ENCODE assay signal across 24 cellular contexts in genomic region chr3:20051123-20051806, GRCh38. TPM values are rescaled to one million over a fixed set of nuclear protein-coding genes. Genes with fewer than 3 reads are reported as not detected.
DNase-seq lines count a peak whose midpoint lies in the region; ATAC-seq, FAIRE-seq and TF ChIP-seq lines count a peak whose summit lies in the region.
"Had no signal": no experiment of that assay in that cellular context is flagged by ENCODE, and none has a peak within 500 bp of the region (broad histone marks: within the 10 kb centered on the region; RNA-seq: fewer than 3 reads in every experiment).

No MANE protein-coding gene starts in this region.

- peaks cover 67% of the 10 kb centered on the region for H3K4me1 Mint-ChIP-seq in stimulated activated naive CD8-positive, alpha-beta T cell treated with anti-CD3 and anti-CD28 coated beads, Interleukin-15, Interleukin-2, amounts not matched to agents 100 ng/mL and 50 ng/mL, for 24 hours (ENCODE audit: low read depth)
- H3K4me1 Mint-ChIP-seq in stimulated activated naive CD8-positive, alpha-beta T cell treated with anti-CD3 and anti-CD28 coated beads, Interleukin-15, amount 100 ng/mL, for 72 hours = peaks cover 66% of the 10 kb centered on the region
- H3K4me1 Mint-ChIP-seq in memory B cell = peaks cover 31% of the 10 kb centered on the region
- H3K4me1 Mint-ChIP-seq in T-helper 2 cell treated with Interferon-gamma antibody and Interleukin-4, amounts not matched to agents 5 μg/mL and 100 μg/mL, for 36 hours (ENCODE audit: low read depth) = peaks cover 37% of the 10 kb centered on the region
- H3K4me1 Mint-ChIP-seq: GM23338 had no signal

- TF ChIP-seq POLR2A in K562 (conservative IDR thresholded peaks at IDR 0.05) = no peak

- no peaks in the 10 kb centered on the region for H3K36me3 ChIP-seq in K562 (ENCODE audit: control insufficient read depth, insufficient read depth, low read length)
- H3K36me3 ChIP-seq: colonic mucosa, sigmoid colon had no signal

- intact Hi-C loops in K562 (cut with micrococcal nuclease) = no loop called here

- WGBS in K562 (ENCODE audit: insufficient coverage, low coverage, missing lambda C conversion rate) = 41% methylated on average over 4 of the region's 4 CpGs

- no peak for ATAC-seq in stimulated activated naive CD8-positive, alpha-beta T cell treated with anti-CD3 and anti-CD28 coated beads, Interleukin-15, amount 100 ng/mL, for 72 hours
- ATAC-seq in K562 = peak; percentile 15; the same call in 1 of the 3 replicates
- ATAC-seq in memory B cell (ENCODE audit: low read depth) = no peak
- no peak for ATAC-seq in GM21529 (IDR thresholded peaks at IDR 0.05; ENCODE audit: unreplicated experiment)
- ATAC-seq in GM19463 (IDR thresholded peaks at IDR 0.05; ENCODE audit: unreplicated experiment) = no peak
- ATAC-seq: body of pancreas, GM12878, GM23338 had no signal

- H3K4me3 ChIP-seq in K562 = no peak overlapping the region
- H3K4me3 ChIP-seq: body of pancreas, colonic mucosa, GM12878, GM23338, lung, sigmoid colon had no signal

- H3K27me3 Mint-ChIP-seq in stimulated activated naive CD8-positive, alpha-beta T cell treated with anti-CD3 and anti-CD28 coated beads, Interleukin-15, Interleukin-2, amounts not matched to agents 100 ng/mL and 50 ng/mL, for 24 hours = no peaks in the 10 kb centered on the region
- H3K27me3 Mint-ChIP-seq in stimulated activated naive CD8-positive, alpha-beta T cell treated with anti-CD3 and anti-CD28 coated beads, Interleukin-15, amount 100 ng/mL, for 72 hours = no peaks in the 10 kb centered on the region
- H3K27me3 Mint-ChIP-seq in memory B cell = no peaks in the 10 kb centered on the region
- H3K27me3 Mint-ChIP-seq in T-helper 2 cell treated with Interferon-gamma antibody and Interleukin-4, amounts not matched to agents 5 μg/mL and 100 μg/mL, for 36 hours (ENCODE audit: low read depth) = no peaks in the 10 kb centered on the region
- H3K27me3 Mint-ChIP-seq: activated naive CD8-positive, alpha-beta T cell treated with anti-CD3 and anti-CD28 coated beads for 36 hours had no signal

- POLR2A ChIA-PET in K562 (lab: Yijun Ruan, JAX) = interaction anchor here (1.9 to 4.6 kb wide), 2 partner anchors 10 to 13 kb away, joined by 5 to 32 read pairs; partner anchors contain the start of gene KAT2B

- no peak for TF ChIP-seq CTCF in K562 (IDR thresholded peaks at IDR 0.05 in 2 of 3, conservative IDR thresholded peaks at IDR 0.05 in 1 of 3; ENCODE audit: insufficient read depth in 2 of 3, low read depth in 1 of 3, low read length in 3 of 3)

- H3K9me3 Mint-ChIP-seq in stimulated activated naive CD8-positive, alpha-beta T cell treated with anti-CD3 and anti-CD28 coated beads, Interleukin-15, Interleukin-2, amounts not matched to agents 100 ng/mL and 50 ng/mL, for 24 hours = no peaks in the 10 kb centered on the region
- H3K9me3 Mint-ChIP-seq in stimulated activated naive CD8-positive, alpha-beta T cell treated with anti-CD3 and anti-CD28 coated beads, Interleukin-15, amount 100 ng/mL, for 72 hours = no peaks in the 10 kb centered on the region
- no peaks in the 10 kb centered on the region for H3K9me3 Mint-ChIP-seq in memory B cell
- H3K9me3 Mint-ChIP-seq in T-helper 2 cell treated with Interferon-gamma antibody and Interleukin-4, amounts not matched to agents 5 μg/mL and 100 μg/mL, for 36 hours = no peaks in the 10 kb centered on the region
- H3K9me3 Mint-ChIP-seq: activated naive CD8-positive, alpha-beta T cell treated with anti-CD3 and anti-CD28 coated beads for 36 hours; GM23338 had no signal

- no peak for TF ChIP-seq EP300 in K562 (IDR thresholded peaks at IDR 0.05; ENCODE audit: low read length)

- no peaks in the 10 kb centered on the region for H3K36me3 Mint-ChIP-seq in stimulated activated naive CD8-positive, alpha-beta T cell treated with anti-CD3 and anti-CD28 coated beads, Interleukin-15, Interleukin-2, amounts not matched to agents 100 ng/mL and 50 ng/mL, for 24 hours (ENCODE audit: low read depth)
- H3K36me3 Mint-ChIP-seq in memory B cell = no peaks in the 10 kb centered on the region
- H3K36me3 Mint-ChIP-seq in T-helper 2 cell treated with Interferon-gamma antibody and Interleukin-4, amounts not matched to agents 5 μg/mL and 100 μg/mL, for 36 hours (ENCODE audit: low read depth) = peaks cover 7% of the 10 kb centered on the region
- H3K36me3 Mint-ChIP-seq: activated naive CD8-positive, alpha-beta T cell treated with anti-CD3 and anti-CD28 coated beads for 36 hours had no signal

- no peaks in the 10 kb centered on the region for H4K20me1 ChIP-seq in K562 (replicated peaks; ENCODE audit: control insufficient read depth, insufficient read depth, low read length)

- no peaks in the 10 kb centered on the region for H3K9me3 ChIP-seq in K562 (replicated peaks; ENCODE audit: control insufficient read depth, insufficient read depth, low read depth, low read length)
- H3K9me3 ChIP-seq: body of pancreas, colonic mucosa, sigmoid colon had no signal

- in situ Hi-C loops in K562 (cut with MboI) = no loop called here

- no peak overlapping the region for H3K9ac ChIP-seq in K562 (ENCODE audit: insufficient read depth in 1 of 2, low read depth in 2 of 2, low read length in 2 of 2)

- H3K79me2 ChIP-seq in K562 (ENCODE audit: control insufficient read depth, insufficient read depth, low read length) = peaks cover 11% of the 10 kb centered on the region; the same call in 2 of the 3 replicates

- no peak for DNase-seq in stimulated activated naive CD8-positive, alpha-beta T cell treated with anti-CD3 and anti-CD28 coated beads, Interleukin-15, amount 100 ng/mL, for 72 hours
- DNase-seq in K562 (ENCODE audit: extremely low read depth in 1 of 4, low spot score in 3 of 4) (peak in 1 of 4 experiments; percentile 30), memory B cell (ENCODE audit: low spot score in 2 of 2) (no peak)
- no peak for DNase-seq in T-helper 2 cell treated with Interferon-gamma antibody and Interleukin-4, amounts not matched to agents 5 μg/mL and 100 μg/mL, for 36 hours (ENCODE audit: low spot score)
- DNase-seq: activated naive CD8-positive, alpha-beta T cell treated with anti-CD3 and anti-CD28 coated beads for 36 hours; body of pancreas; colonic mucosa; DMS79; MM.1S; NCI-H1436 treated with DMSO at 0.1 percent for 48 hours; NCI-H2171; NCI-H748 treated with DMSO at 0.1 percent for 48 hours; sigmoid colon had no signal

- H3K27me3 ChIP-seq in K562 (ENCODE audit: control insufficient read depth in 2 of 2, insufficient read depth in 2 of 2, low read length in 2 of 2) = no peaks in the 10 kb centered on the region
- H3K27me3 ChIP-seq: body of pancreas, colonic mucosa, sigmoid colon had no signal

- H3K4me1 ChIP-seq in K562 (replicated peaks in 1 of 2; ENCODE audit: control insufficient read depth in 2 of 2, insufficient read depth in 2 of 2, low read length in 2 of 2) = peaks cover 0 to 12% of the 10 kb centered on the region in 2 experiments; a peak in 2 of 5 replicates

- H3K4me3 Mint-ChIP-seq in stimulated activated naive CD8-positive, alpha-beta T cell treated with anti-CD3 and anti-CD28 coated beads, Interleukin-15, Interleukin-2, amounts not matched to agents 100 ng/mL and 50 ng/mL, for 24 hours = no peak overlapping the region
- H3K4me3 Mint-ChIP-seq in stimulated activated naive CD8-positive, alpha-beta T cell treated with anti-CD3 and anti-CD28 coated beads, Interleukin-15, amount 100 ng/mL, for 72 hours = no peak overlapping the region
- no peak overlapping the region for H3K4me3 Mint-ChIP-seq in memory B cell
- no peak overlapping the region for H3K4me3 Mint-ChIP-seq in T-helper 2 cell treated with Interferon-gamma antibody and Interleukin-4, amounts not matched to agents 5 μg/mL and 100 μg/mL, for 36 hours
- H3K4me3 Mint-ChIP-seq: activated naive CD8-positive, alpha-beta T cell treated with anti-CD3 and anti-CD28 coated beads for 36 hours; GM23338 had no signal

- no peak overlapping the region for H2AFZ ChIP-seq in K562 (ENCODE audit: low read depth, low read length)
- H2AFZ ChIP-seq: GM23338 had no signal

- no peak for TF ChIP-seq RAD21 in K562 (CRISPR knock-in tag; conservative IDR thresholded peaks at IDR 0.05 in 1 of 2, IDR thresholded peaks at IDR 0.05 in 1 of 2)

- BruUV-seq in K562 (replicated peaks; lab: Mats Ljungman, UMichigan) = no TSS peak

- no peak overlapping the region for H3K27ac ChIP-seq in K562 (ENCODE audit: extremely low read depth, low read depth, low read length)
- H3K27ac ChIP-seq: body of pancreas, colonic mucosa, sigmoid colon had no signal

- FAIRE-seq in K562 (lab: Jason Lieb, UNC) = peak; percentile 29
- FAIRE-seq: GM12878, GM19239, islet of Langerhans had no signal

- no peaks in the 10 kb centered on the region for H3K9me1 ChIP-seq in K562 (ENCODE audit: control insufficient read depth, insufficient read depth, low read length)

- H3K4me2 ChIP-seq in K562 (ENCODE audit: insufficient read depth, low read length) = no peak overlapping the region
- H3K4me2 ChIP-seq: GM23338 had no signal

- CTCF ChIA-PET in K562 (lab: Yijun Ruan, JAX; ENCODE audit: low intra/inter-chr PET ratio) = no interaction called here

- peak overlapping the region; percentile 13 for H3K27ac Mint-ChIP-seq in stimulated activated naive CD8-positive, alpha-beta T cell treated with anti-CD3 and anti-CD28 coated beads, Interleukin-15, Interleukin-2, amounts not matched to agents 100 ng/mL and 50 ng/mL, for 24 hours
- H3K27ac Mint-ChIP-seq in stimulated activated naive CD8-positive, alpha-beta T cell treated with anti-CD3 and anti-CD28 coated beads, Interleukin-15, amount 100 ng/mL, for 72 hours = no peak overlapping the region
- peak overlapping the region; percentile 76 for H3K27ac Mint-ChIP-seq in memory B cell
- no peak overlapping the region for H3K27ac Mint-ChIP-seq in T-helper 2 cell treated with Interferon-gamma antibody and Interleukin-4, amounts not matched to agents 5 μg/mL and 100 μg/mL, for 36 hours
- H3K27ac Mint-ChIP-seq: activated naive CD8-positive, alpha-beta T cell treated with anti-CD3 and anti-CD28 coated beads for 36 hours; GM23338 had no signal

RNA-seq across cellular contexts. Expression of gene KAT2B, which starts 11.0 kb away (rescaled TPM):
- total RNA-seq in K562 (2011; cell fraction: chromatin; rRNA removed; ENCODE audit: low replicate concordance) = 17.0 and 36.6 TPM in 2 replicates
- total RNA-seq in K562 (2011; cell fraction: nucleolus; rRNA removed) = 7.0 and 8.9 TPM in 2 replicates
- 18.3 and 30.8 TPM in 2 replicates for total RNA-seq in K562 (2011; cell fraction: nucleoplasm; rRNA removed)
- total RNA-seq in K562 (2014; rRNA removed) (9.6 and 10.4 TPM in 2 replicates), K562 (2014; rRNA removed; fragmentation: Illumina TruSeq; extraction: Trizol) (12.6 and 13.5 TPM in 2 replicates), K562 (2015; rRNA removed; fragmentation: Illumina TruSeq; extraction: Trizol) (11.6 and 12.2 TPM in 2 replicates), K562 (2021) (12.6 and 13.2 TPM in 2 replicates)
- polyA plus RNA-seq in K562 (2011; rRNA removed) (8.9 and 11.3 TPM in 2 replicates), K562 (2014; fragmentation: Illumina TruSeq; extraction: Trizol) (11.0 and 14.9 TPM in 2 replicates), K562 (2014; fragmentation: Nextera tagmentation; extraction: Ambion mirVana) (1 to 10 TPM; 3.3 to 3.5 TPM), K562 (2014; rRNA removed) (10.9 and 13.2 TPM in 2 replicates)
- polyA plus RNA-seq in K562 (2011; cell fraction: cytosol; rRNA removed) = 2.3 and 4.7 TPM in 2 replicates
- 13.5 and 13.7 TPM in 2 replicates for polyA plus RNA-seq in K562 (2011; cell fraction: nucleus; rRNA removed)
- 7.3 and 18.2 TPM in 2 replicates for polyA plus RNA-seq in K562 (2012)
- 11.3 and 12.9 TPM in 2 replicates for polyA minus RNA-seq in K562 (2011; rRNA and poly(A)+ RNA removed)
- polyA minus RNA-seq in K562 (2011; cell fraction: cytosol; rRNA and poly(A)+ RNA removed) = 6.2 and 7.0 TPM in 2 replicates
- polyA minus RNA-seq in K562 (2011; cell fraction: nucleus; rRNA and poly(A)+ RNA removed) = 8.2 and 13.6 TPM in 2 replicates

RNA-seq across cellular contexts. Expression of gene PP2D1, which starts 39.2 kb away (rescaled TPM):
- not detected in 2 replicates for total RNA-seq in K562 (2011; cell fraction: chromatin; rRNA removed; ENCODE audit: low replicate concordance)
- total RNA-seq in K562 (2011; cell fraction: nucleolus; rRNA removed) = not detected in 2 replicates
- total RNA-seq in K562 (2011; cell fraction: nucleoplasm; rRNA removed) = not detected in 2 replicates
- total RNA-seq in K562 (2014; rRNA removed) (not detected in 2 replicates), K562 (2014; rRNA removed; fragmentation: Illumina TruSeq; extraction: Trizol) (not detected in 2 replicates), K562 (2015; rRNA removed; fragmentation: Illumina TruSeq; extraction: Trizol) (not detected in 2 replicates), K562 (2021) (not detected in 2 replicates)
- polyA plus RNA-seq in K562 (2011; rRNA removed) (not detected in 2 replicates), K562 (2014; fragmentation: Illumina TruSeq; extraction: Trizol) (not detected in 2 replicates), K562 (2014; fragmentation: Nextera tagmentation; extraction: Ambion mirVana) (under 1 TPM; 0.07 to 0.10 TPM), K562 (2014; rRNA removed) (not detected in 2 replicates)
- not detected in 2 replicates for polyA plus RNA-seq in K562 (2011; cell fraction: cytosol; rRNA removed)
- not detected in 2 replicates for polyA plus RNA-seq in K562 (2011; cell fraction: nucleus; rRNA removed)
- 0.19 and 0.22 TPM in 2 replicates for polyA plus RNA-seq in K562 (2012)
- polyA minus RNA-seq in K562 (2011; rRNA and poly(A)+ RNA removed) = not detected in 2 replicates
- polyA minus RNA-seq in K562 (2011; cell fraction: cytosol; rRNA and poly(A)+ RNA removed) = not detected in 2 replicates
- not detected in 2 replicates for polyA minus RNA-seq in K562 (2011; cell fraction: nucleus; rRNA and poly(A)+ RNA removed)
- total RNA-seq: activated CD8-positive, alpha-beta memory T cell treated with anti-CD3 and anti-CD28 coated beads for 36 hours; activated naive CD8-positive, alpha-beta T cell treated with anti-CD3 and anti-CD28 coated beads for 36 hours; body of pancreas; colonic mucosa; GM12878; GM23338; lung; omental fat pad; sigmoid colon had no signal
- polyA plus RNA-seq: lung, sigmoid colon, thymus had no signal

Comparison
In these comparisons a context has a peak if more than half of its experiments do, and no peak if none do; other contexts are left out.
1. H3K27ac Mint-ChIP-seq: peak in stimulated activated naive CD8-positive, alpha-beta T cell treated with anti-CD3 and anti-CD28 coated beads, Interleukin-15, Interleukin-2, amounts not matched to agents 100 ng/mL and 50 ng/mL, for 24 hours (single experiment) and memory B cell (single experiment); none in stimulated activated naive CD8-positive, alpha-beta T cell treated with anti-CD3 and anti-CD28 coated beads, Interleukin-15, amount 100 ng/mL, for 72 hours (0 of 2) and T-helper 2 cell treated with Interferon-gamma antibody and Interleukin-4, amounts not matched to agents 5 μg/mL and 100 μg/mL, for 36 hours (single experiment).